3 cellular contexts compared by ENCODE assay signal in genomic region chr9:93939589-93939988, GRCh38.
TF ChIP-seq lines count a peak whose summit lies in the region.

No MANE protein-coding gene starts in this region.

TF ChIP-seq in A549, 52 proteins besides CTCF, POLR2A, EP300 and RAD21:
- TF ChIP-seq MAFK (IDR thresholded peaks at IDR 0.05; ENCODE audit: partially characterized antibody): peak; percentile 77
TF ChIP-seq in A549: peak in this region for 1; not testable (repeated sequence) for 51.

TF ChIP-seq in K562, 482 proteins besides CTCF, POLR2A, EP300 and RAD21:
- TF ChIP-seq MAFG (tag; conservative IDR thresholded peaks at IDR 0.05) (peak; percentile 43), ZNF316 (IDR thresholded peaks at IDR 0.05) (peak; percentile 72)

TF ChIP-seq in HepG2, 621 proteins besides CTCF, POLR2A, EP300 and RAD21:
- TF ChIP-seq MAFK (conservative IDR thresholded peaks at IDR 0.05 in 1 of 2, IDR thresholded peaks at IDR 0.05 in 1 of 2; ENCODE audit: low read length in 2 of 2) (0 out of 4 replicates have a peak, but pooled peaks of 1 of the 2 experiments have one; percentile 27), MAFF (IDR thresholded peaks at IDR 0.05; ENCODE audit: low read depth, low read length) (0 out of 2 replicates have a peak, but pooled peaks have one; percentile 20)
TF ChIP-seq in HepG2: peak in this region for 2; not testable (repeated sequence) for 619.
